In the genomic region with DNA sequence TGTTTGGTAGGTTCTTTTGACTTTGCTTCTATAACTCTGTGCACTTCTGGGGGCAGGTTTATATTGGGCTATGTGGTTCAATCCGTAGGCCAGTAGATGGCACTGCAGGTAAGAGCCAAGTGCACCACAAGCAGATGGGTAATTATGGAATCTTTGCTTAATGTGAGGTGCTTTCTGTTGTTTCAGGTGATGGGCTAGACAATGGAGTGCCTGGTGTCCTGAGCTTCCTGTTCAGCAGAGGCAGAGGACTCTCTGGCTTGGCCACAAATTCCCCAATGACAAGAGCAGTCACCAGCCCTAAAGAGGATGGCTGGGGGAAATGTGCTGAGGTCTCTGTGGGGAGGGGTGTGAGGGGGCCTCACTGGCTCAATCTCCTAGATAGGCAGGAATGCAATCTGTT, we compare ENCODE assay signal across 7 cellular contexts.
DNase-seq lines count a peak whose midpoint lies in the region; ATAC-seq and TF ChIP-seq lines count a peak whose summit lies in the region.

No MANE protein-coding gene starts in this region.

- intact Hi-C loops in left cardiac atrium (cut with DNase I) = no loop called here

- H3K4me3 ChIP-seq in GM06990 (replicated peaks; ENCODE audit: low read depth, low read length) = no peak overlapping the region
- no peak overlapping the region for H3K4me3 ChIP-seq in RWPE2 (ENCODE audit: severe bottlenecking)

- H3K9me3 ChIP-seq in RWPE2 (ENCODE audit: severe bottlenecking) = no peaks in the 10 kb centered on the region

- no peaks in the 10 kb centered on the region for H3K4me1 ChIP-seq in RWPE2 (ENCODE audit: insufficient read depth, poor library complexity, severe bottlenecking)

- ATAC-seq in GM19463 (IDR thresholded peaks at IDR 0.05; ENCODE audit: unreplicated experiment) (peak; percentile 83), HG03571 (IDR thresholded peaks at IDR 0.05; ENCODE audit: unreplicated experiment) (peak; percentile 75), RWPE2 (ENCODE audit: low read depth) (peak; percentile 78), left cardiac atrium (peak; percentile 71 to 79)

- H3K27ac ChIP-seq in RWPE2 (ENCODE audit: poor library complexity, severe bottlenecking) = no peak overlapping the region

- DNase-seq in GM06990 (ENCODE audit: extremely low read depth, insufficient read length) (no peak), RWPE2 (ENCODE audit: low spot score) (no peak), left cardiac atrium (no peak), superior temporal gyrus (ENCODE audit: extremely low spot score) (peak; percentile 30), ureter (ENCODE audit: low spot score) (no peak)

- H3K36me3 ChIP-seq in GM06990 (ENCODE audit: control insufficient read depth, insufficient read depth, low read length) (no peaks in the 10 kb centered on the region), RWPE2 (ENCODE audit: low read depth) (no peaks in the 10 kb centered on the region)

- TF ChIP-seq CTCF in GM06990 (IDR thresholded peaks at IDR 0.05; ENCODE audit: insufficient read depth, low read length, poor library complexity, severe bottlenecking) (peak; percentile 73), RWPE2 (IDR thresholded peaks at IDR 0.05; ENCODE audit: poor library complexity, severe bottlenecking) (peak; percentile 74)

- H3K27me3 ChIP-seq in GM06990 (replicated peaks; ENCODE audit: control insufficient read depth, insufficient read depth, low read length) (no peaks in the 10 kb centered on the region), RWPE2 (ENCODE audit: insufficient read depth, poor library complexity, severe bottlenecking) (no peaks in the 10 kb centered on the region)
